ENCODE assay signal across 2 cellular contexts in the genomic region with DNA sequence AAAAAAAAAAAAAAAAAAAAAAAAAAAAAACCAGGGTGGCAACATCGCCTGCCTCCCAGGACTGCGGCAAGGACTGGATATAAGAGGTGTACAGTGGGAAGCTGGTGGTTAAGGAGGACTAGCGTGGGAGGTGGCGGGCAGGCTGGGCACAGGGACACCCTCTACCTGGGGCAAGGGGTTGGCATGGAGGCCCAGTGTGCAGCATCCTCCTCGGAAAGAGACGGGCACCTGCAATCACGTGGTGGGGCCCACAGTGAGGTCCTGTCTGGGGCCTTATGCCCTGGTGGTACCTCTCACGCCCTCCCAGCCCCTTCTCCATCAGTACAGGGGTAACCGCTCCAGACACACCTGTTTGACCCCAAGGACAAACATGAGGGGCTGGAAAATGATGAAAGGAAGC.
TF ChIP-seq lines count a peak whose summit lies in the region.

No MANE protein-coding gene starts in this region.

TF ChIP-seq in liver, 16 proteins besides CTCF, POLR2A, EP300 and RAD21:
- TF ChIP-seq YY1 (IDR thresholded peaks at IDR 0.05): no peak
- no peak for TF ChIP-seq EGR1 (IDR thresholded peaks at IDR 0.05; ENCODE audit: low read depth in 2 of 2)
- no peak for TF ChIP-seq GABPA (IDR thresholded peaks at IDR 0.05 in 1 of 2, conservative IDR thresholded peaks at IDR 0.05 in 1 of 2)
- TF ChIP-seq RXRA (IDR thresholded peaks at IDR 0.05): no peak
- no peak for TF ChIP-seq FOXA1 (IDR thresholded peaks at IDR 0.05)
- no peak for TF ChIP-seq SP1 (IDR thresholded peaks at IDR 0.05)
- TF ChIP-seq, protein P1, sequence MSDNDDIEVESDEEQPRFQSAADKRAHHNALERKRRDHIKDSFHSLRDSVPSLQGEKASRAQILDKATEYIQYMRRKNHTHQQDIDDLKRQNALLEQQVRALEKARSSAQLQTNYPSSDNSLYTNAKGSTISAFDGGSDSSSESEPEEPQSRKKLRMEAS (IDR thresholded peaks at IDR 0.05): no peak

TF ChIP-seq in HepG2, 621 proteins besides CTCF, POLR2A, EP300 and RAD21:
- TF ChIP-seq MTA3 (CRISPR knock-in tag; IDR thresholded peaks at IDR 0.05) (no peak), ZNF549 (CRISPR knock-in tag; IDR thresholded peaks at IDR 0.05) (no peak), ZNF737 (CRISPR knock-in tag; IDR thresholded peaks at IDR 0.05; ENCODE audit: borderline replicate concordance) (no peak), ZNF17 (CRISPR knock-in tag; IDR thresholded peaks at IDR 0.05) (no peak), MXD4 (CRISPR knock-in tag; IDR thresholded peaks at IDR 0.05) (no peak), RBAK (CRISPR knock-in tag; IDR thresholded peaks at IDR 0.05) (no peak), ZNF282 (IDR thresholded peaks at IDR 0.05; ENCODE audit: partially characterized antibody) (no peak), HOXA5 (CRISPR knock-in tag; IDR thresholded peaks at IDR 0.05) (no peak)
- TF ChIP-seq, protein P2, sequence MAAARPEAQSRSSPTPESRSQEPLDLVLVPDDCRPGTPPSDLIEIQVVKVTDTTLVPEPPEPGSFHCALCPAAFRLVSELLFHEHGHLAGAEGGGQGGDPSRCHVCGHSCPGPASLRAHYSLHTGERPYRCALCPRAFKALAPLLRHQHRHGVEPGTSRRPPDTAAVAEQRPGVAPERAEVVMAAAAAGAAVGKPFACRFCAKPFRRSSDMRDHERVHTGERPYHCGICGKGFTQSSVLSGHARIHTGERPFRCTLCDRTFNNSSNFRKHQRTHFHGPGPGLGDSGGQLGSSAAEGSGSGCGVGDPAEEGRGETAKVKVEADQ (CRISPR knock-in tag; IDR thresholded peaks at IDR 0.05; ENCODE audit: borderline replicate concordance): no peak
